In the genomic region with DNA sequence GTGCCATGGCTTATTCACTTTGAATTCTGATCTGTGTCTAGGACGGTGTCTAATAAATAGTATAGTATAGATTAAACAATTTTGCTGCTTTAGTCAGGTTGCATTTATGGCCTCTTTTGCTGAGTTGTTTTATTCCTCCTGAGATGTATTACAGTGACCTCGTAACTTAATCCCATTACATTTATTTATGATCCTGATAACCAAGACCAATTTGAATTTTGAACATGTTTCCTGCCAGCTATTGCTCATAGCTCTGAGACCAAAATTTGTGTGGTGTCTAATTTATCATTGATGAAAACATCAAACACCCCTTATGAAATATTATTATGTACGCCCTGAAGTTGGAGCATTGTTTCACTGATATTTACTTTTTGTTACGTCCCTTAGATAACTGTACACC, we compare ENCODE assay signal across 19 cellular contexts.
DNase-seq lines count a peak whose midpoint lies in the region; ATAC-seq, FAIRE-seq and TF ChIP-seq lines count a peak whose summit lies in the region.
"Had no signal": no experiment of that assay in that cellular context is flagged by ENCODE, and none has a peak within 500 bp of the region (broad histone marks: within the 10 kb centered on the region; RNA-seq: fewer than 3 reads in every experiment).

No MANE protein-coding gene starts in this region.

- POLR2A ChIA-PET in SK-N-SH (lab: Yijun Ruan, JAX) = no interaction called here

- intact Hi-C loops in colonic mucosa (cut with DNase I) = no loop called here

- ATAC-seq in SK-N-SH treated with all-trans-retinoic acid at 6 μM for 48 hours = no peak

- TF ChIP-seq RAD21 in SK-N-SH (IDR thresholded peaks at IDR 0.05; ENCODE audit: low read length) = no peak

- H3K79me2 ChIP-seq in SK-N-SH (ENCODE audit: insufficient read depth) = no peaks in the 10 kb centered on the region
- no peaks in the 10 kb centered on the region for H3K79me2 ChIP-seq in astrocyte (ENCODE audit: insufficient read depth, low read length)

- H3K9ac ChIP-seq in SK-N-SH (no peak overlapping the region), astrocyte (ENCODE audit: low read length) (no peak overlapping the region), colonic mucosa (ENCODE audit: low read depth in 2 of 2, low read length in 2 of 2) (no peak overlapping the region)
- H3K9ac ChIP-seq: BLaER1 had no signal

- H3K4me2 ChIP-seq in SK-N-SH (no peak overlapping the region), astrocyte (ENCODE audit: low read length) (no peak overlapping the region)
- H3K4me2 ChIP-seq: BLaER1 had no signal

- no peak for TF ChIP-seq POLR2A in Peyer's patch (IDR thresholded peaks at IDR 0.05)

- peaks cover 23% of the 10 kb centered on the region for H3K4me1 Mint-ChIP-seq in astrocyte (ENCODE audit: low read depth, unreplicated experiment)
- H3K4me1 Mint-ChIP-seq: CD8-positive, alpha-beta memory T cell had no signal

- no peaks in the 10 kb centered on the region for H3K27me3 Mint-ChIP-seq in astrocyte (ENCODE audit: low read depth, unreplicated experiment)
- H3K27me3 Mint-ChIP-seq: CD8-positive, alpha-beta memory T cell had no signal

- no peak for DNase-seq in SK-N-SH
- peak; percentile 9 for DNase-seq in M059J (ENCODE audit: low read depth)
- DNase-seq in astrocyte (ENCODE audit: low read depth) = peak; percentile 10
- DNase-seq in small intestine = peak; percentile 21
- no peak for DNase-seq in stimulated activated CD8-positive, alpha-beta memory T cell treated with anti-CD3 and anti-CD28 coated beads, Interleukin-4, amount 100 ng/mL, for 48 hours
- no peak for DNase-seq in Peyer's patch
- no peak for DNase-seq in colonic mucosa
- DNase-seq: AML-193; Caco-2; CD8-positive, alpha-beta memory T cell; DND-41; GDM1; GOT3; H9 had no signal

- H3K36me3 Mint-ChIP-seq in astrocyte (ENCODE audit: low read depth, unreplicated experiment) = no peaks in the 10 kb centered on the region
- H3K36me3 Mint-ChIP-seq: CD8-positive, alpha-beta memory T cell had no signal

- H3K27ac Mint-ChIP-seq in astrocyte (ENCODE audit: unreplicated experiment) = no peak overlapping the region
- H3K27ac Mint-ChIP-seq: CD8-positive, alpha-beta memory T cell; H9 had no signal

- H3K4me3 ChIP-seq in SK-N-SH (ENCODE audit: low read depth in 2 of 2, low read length in 1 of 2) (no peak overlapping the region), astrocyte (ENCODE audit: insufficient read depth, low read depth, low read length) (no peak overlapping the region), small intestine (ENCODE audit: low read depth in 1 of 2, low read length in 2 of 2) (no peak overlapping the region), Peyer's patch (no peak overlapping the region), colonic mucosa (no peak overlapping the region)
- H3K4me3 ChIP-seq: BLaER1 had no signal

- FAIRE-seq in astrocyte (lab: Jason Lieb, UNC) (no peak), small intestine (lab: Jason Lieb, UNC) (no peak)
- FAIRE-seq: GM12892 had no signal

- 81% methylated on average over 4 of the region's 4 CpGs for WGBS in SK-N-SH (ENCODE audit: low lambda C conversion rate)
- WGBS in small intestine, 3 donors = 20 to 51% (median 37%) methylated on average over 4 of the region's 4 CpGs

- H3K4me3 Mint-ChIP-seq in astrocyte (ENCODE audit: unreplicated experiment) = no peak overlapping the region
- H3K4me3 Mint-ChIP-seq: CD8-positive, alpha-beta memory T cell; H9 had no signal

- CTCF ChIA-PET in SK-N-SH (lab: Yijun Ruan, JAX) = interaction anchor here (1.0 to 1.6 kb wide), 2 partner anchors 8 to 156 kb away, joined by 3 to 4 read pairs; no protein-coding TSS in a partner anchor

- peaks cover 3% of the 10 kb centered on the region for H3K9me3 Mint-ChIP-seq in astrocyte (ENCODE audit: unreplicated experiment)
- H3K9me3 Mint-ChIP-seq: H9 had no signal

- no peak for TF ChIP-seq CTCF in SK-N-SH (IDR thresholded peaks at IDR 0.05)
- no peak for TF ChIP-seq CTCF in astrocyte (IDR thresholded peaks at IDR 0.05; ENCODE audit: insufficient read depth, low read depth, low read length)
- TF ChIP-seq CTCF in Peyer's patch (IDR thresholded peaks at IDR 0.05) = no peak
- TF ChIP-seq CTCF in colonic mucosa (IDR thresholded peaks at IDR 0.05) = no peak

- H4K20me1 ChIP-seq in SK-N-SH (ENCODE audit: insufficient read depth) (no peaks in the 10 kb centered on the region), astrocyte (ENCODE audit: insufficient read depth, low read length) (no peaks in the 10 kb centered on the region)
- H4K20me1 ChIP-seq: BLaER1 had no signal

- H3K36me3 ChIP-seq in SK-N-SH (replicated peaks in 1 of 2; ENCODE audit: control insufficient read depth in 1 of 2, insufficient read depth in 2 of 2, low read length in 1 of 2) = no peaks in the 10 kb centered on the region
- no peaks in the 10 kb centered on the region for H3K36me3 ChIP-seq in astrocyte (ENCODE audit: insufficient read depth, low read length)
- no peaks in the 10 kb centered on the region for H3K36me3 ChIP-seq in small intestine (ENCODE audit: control insufficient read depth in 2 of 2, insufficient read depth in 2 of 2, low read length in 2 of 2)
- no peaks in the 10 kb centered on the region for H3K36me3 ChIP-seq in Peyer's patch
- H3K36me3 ChIP-seq in colonic mucosa = no peaks in the 10 kb centered on the region
- H3K36me3 ChIP-seq: BLaER1 had no signal

- H3K9me3 ChIP-seq in SK-N-SH (no peaks in the 10 kb centered on the region), astrocyte (ENCODE audit: insufficient read depth, low read depth, low read length) (no peaks in the 10 kb centered on the region), small intestine (ENCODE audit: control insufficient read depth, low read depth) (no peaks in the 10 kb centered on the region), Peyer's patch (no peaks in the 10 kb centered on the region), colonic mucosa (no peaks in the 10 kb centered on the region)
- H3K9me3 ChIP-seq: BLaER1, Caco-2 had no signal

- peaks cover 10% of the 10 kb centered on the region for H3F3A ChIP-seq in SK-N-SH (replicated peaks; ENCODE audit: insufficient read depth)

- H2AFZ ChIP-seq in SK-N-SH (ENCODE audit: low read depth) (no peak overlapping the region), astrocyte (ENCODE audit: low read depth, low read length) (no peak overlapping the region)

- peaks cover 0 to 14% of the 10 kb centered on the region in 2 experiments; a peak in 3 of 4 replicates for H3K4me1 ChIP-seq in SK-N-SH (ENCODE audit: control insufficient read depth in 1 of 2, insufficient read depth in 2 of 2, low read depth in 1 of 2, low read length in 1 of 2)
- H3K4me1 ChIP-seq in astrocyte (ENCODE audit: insufficient read depth, low read length) = peaks cover 19% of the 10 kb centered on the region
- H3K4me1 ChIP-seq in small intestine (ENCODE audit: control insufficient read depth in 2 of 2, insufficient read depth in 1 of 2, low read depth in 1 of 2, low read length in 1 of 2) = no peaks in the 10 kb centered on the region
- no peaks in the 10 kb centered on the region for H3K4me1 ChIP-seq in Peyer's patch
- H3K4me1 ChIP-seq in colonic mucosa = no peaks in the 10 kb centered on the region
- H3K4me1 ChIP-seq: BLaER1 had no signal

- no peak for TF ChIP-seq EP300 in SK-N-SH (IDR thresholded peaks at IDR 0.05; ENCODE audit: borderline replicate concordance in 1 of 2, low read depth in 1 of 2, low read length in 1 of 2)

- H3K27ac ChIP-seq in SK-N-SH (ENCODE audit: low read depth in 2 of 2, low read length in 1 of 2) = no peak overlapping the region
- no peak overlapping the region for H3K27ac ChIP-seq in astrocyte (ENCODE audit: low read depth, low read length)
- no peak overlapping the region for H3K27ac ChIP-seq in small intestine (ENCODE audit: low read depth in 1 of 2, low read length in 1 of 2)
- no peak overlapping the region for H3K27ac ChIP-seq in Peyer's patch
- H3K27ac ChIP-seq in colonic mucosa = no peak overlapping the region
- H3K27ac ChIP-seq: 22Rv1, BLaER1, HL-60 had no signal

- H3K27me3 ChIP-seq in SK-N-SH (ENCODE audit: insufficient read depth) (no peaks in the 10 kb centered on the region), astrocyte (ENCODE audit: insufficient read depth, low read length) (peaks cover 9% of the 10 kb centered on the region), small intestine (ENCODE audit: control insufficient read depth in 2 of 2, insufficient read depth in 2 of 2, low read length in 2 of 2) (no peaks in the 10 kb centered on the region), Peyer's patch (no peaks in the 10 kb centered on the region), colonic mucosa (no peaks in the 10 kb centered on the region)
- H3K27me3 ChIP-seq: BLaER1 had no signal

- no peaks in the 10 kb centered on the region for H3K9me2 ChIP-seq in SK-N-SH

TF ChIP-seq in SK-N-SH treated with all-trans-retinoic acid at 6 μM for 48 hours, 23 proteins besides CTCF, POLR2A, EP300 and RAD21 (continues in another document):
- TF ChIP-seq, protein P1, sequence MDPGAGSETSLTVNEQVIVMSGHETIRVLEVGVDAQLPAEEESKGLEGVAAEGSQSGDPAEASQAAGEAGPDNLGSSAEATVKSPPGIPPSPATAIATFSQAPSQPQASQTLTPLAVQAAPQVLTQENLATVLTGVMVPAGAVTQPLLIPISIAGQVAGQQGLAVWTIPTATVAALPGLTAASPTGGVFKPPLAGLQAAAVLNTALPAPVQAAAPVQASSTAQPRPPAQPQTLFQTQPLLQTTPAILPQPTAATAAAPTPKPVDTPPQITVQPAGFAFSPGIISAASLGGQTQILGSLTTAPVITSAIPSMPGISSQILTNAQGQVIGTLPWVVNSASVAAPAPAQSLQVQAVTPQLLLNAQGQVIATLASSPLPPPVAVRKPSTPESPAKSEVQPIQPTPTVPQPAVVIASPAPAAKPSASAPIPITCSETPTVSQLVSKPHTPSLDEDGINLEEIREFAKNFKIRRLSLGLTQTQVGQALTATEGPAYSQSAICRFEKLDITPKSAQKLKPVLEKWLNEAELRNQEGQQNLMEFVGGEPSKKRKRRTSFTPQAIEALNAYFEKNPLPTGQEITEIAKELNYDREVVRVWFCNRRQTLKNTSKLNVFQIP (CRISPR knock-in tag; IDR thresholded peaks at IDR 0.05; ENCODE audit: borderline replicate concordance, low read depth) = no peak
- no peak for TF ChIP-seq PPARA (CRISPR knock-in tag; IDR thresholded peaks at IDR 0.05; ENCODE audit: borderline replicate concordance)

TF ChIP-seq in SK-N-SH, 30 proteins besides CTCF, POLR2A, EP300 and RAD21:
- TF ChIP-seq RFX5 (IDR thresholded peaks at IDR 0.05; ENCODE audit: low read length) = no peak
- TF ChIP-seq ELF1 (IDR thresholded peaks at IDR 0.05) = no peak
- TF ChIP-seq GATA2 (CRISPR knock-in tag; IDR thresholded peaks at IDR 0.05) = no peak
- no peak for TF ChIP-seq CHD2 (IDR thresholded peaks at IDR 0.05; ENCODE audit: low read length, partially characterized antibody)
- no peak for TF ChIP-seq TAF1 (IDR thresholded peaks at IDR 0.05; ENCODE audit: borderline replicate concordance, low read depth, low read length)
- no peak for TF ChIP-seq TEAD4 (IDR thresholded peaks at IDR 0.05; ENCODE audit: borderline replicate concordance, insufficient read depth)
TF ChIP-seq in SK-N-SH: peak in this region for 0.

Comparison
In these comparisons a context has a peak if more than half of its experiments do, and no peak if none do; other contexts are left out.
1. DNase-seq: peak in M059J (single experiment), astrocyte (single experiment) and small intestine (single experiment); none in SK-N-SH (single experiment), stimulated activated CD8-positive, alpha-beta memory T cell treated with anti-CD3 and anti-CD28 coated beads, Interleukin-4, amount 100 ng/mL, for 48 hours (single experiment), Peyer's patch (0 of 3) and colonic mucosa (single experiment).